23 cellular contexts compared by ENCODE assay signal in genomic region chr1:90335566-90335965, GRCh38.
A peak's percentile ranks its signal among the peaks of the same experiment; 100 is the strongest.
DNase-seq lines count a peak whose midpoint lies in the region; ATAC-seq and TF ChIP-seq lines count a peak whose summit lies in the region.
"Had no signal": no experiment of that assay in that cellular context is flagged by ENCODE, and none has a peak within 500 bp of the region (broad histone marks: within the 10 kb centered on the region; RNA-seq: fewer than 3 reads in every experiment).

No MANE protein-coding gene starts in this region.

- TF ChIP-seq CTCF in choroid plexus epithelial cell (conservative IDR thresholded peaks at IDR 0.05; ENCODE audit: low read depth, low read length), result no peak

- H3K9me3 ChIP-seq in effector memory CD4-positive, alpha-beta T cell (ENCODE audit: control insufficient read depth, low read length), result no peaks in the 10 kb centered on the region
- H3K9me3 ChIP-seq: SK-N-SH had no signal

- ATAC-seq in HG03280 (IDR thresholded peaks at IDR 0.05; ENCODE audit: unreplicated experiment), result no peak
- ATAC-seq in HG03520 (IDR thresholded peaks at IDR 0.05; ENCODE audit: unreplicated experiment), result no peak
- ATAC-seq: HCT116, HepG2, K562 had no signal

- H3K27ac ChIP-seq in effector memory CD4-positive, alpha-beta T cell (ENCODE audit: insufficient read depth, low read length, poor library complexity, severe bottlenecking), result no peak overlapping the region
- H3K27ac ChIP-seq: HL-60, RWPE1 had no signal

- H3K27me3 ChIP-seq in effector memory CD4-positive, alpha-beta T cell (replicated peaks; ENCODE audit: control insufficient read depth, insufficient read depth, low read length, poor library complexity, severe bottlenecking), result no peaks in the 10 kb centered on the region

- DNase-seq in NCI-H146 (lab: John Stamatoyannopoulos, UW) (peak; percentile 22), NCI-H748 (lab: John Stamatoyannopoulos, UW; ENCODE audit: unreplicated experiment) (peak; percentile 49), choroid plexus epithelial cell (ENCODE audit: low read depth) (peak; percentile 6), non-pigmented ciliary epithelial cell (ENCODE audit: low read depth) (peak; percentile 9)
- no peak for DNase-seq in effector memory CD4-positive, alpha-beta T cell
- DNase-seq: CD4-positive, CD25-positive, alpha-beta regulatory T cell; DMS79; MM.1S; NCI-H1048; NCI-H1417 treated with DMSO at 0.1 percent for 48 hours; NCI-H1930; NCI-H2171 treated with DMSO at 0.1 percent for 48 hours; NCI-H524 treated with DMSO at 0.1 percent for 48 hours; NK-92 treated with Interleukin-12 subunit alpha and Interleukin-12 subunit beta, amount 100 ng/mL, for 24 hours; SIG-M5; SK-N-SH had no signal

- H3K4me1 ChIP-seq in effector memory CD4-positive, alpha-beta T cell (ENCODE audit: control insufficient read depth, insufficient read depth, low read length, poor library complexity, severe bottlenecking), result no peaks in the 10 kb centered on the region

- no peak overlapping the region for H3K4me3 ChIP-seq in choroid plexus epithelial cell (ENCODE audit: low read depth, low read length)
- no peak overlapping the region for H3K4me3 ChIP-seq in effector memory CD4-positive, alpha-beta T cell (ENCODE audit: insufficient read depth, low read depth, low read length, poor library complexity, severe bottlenecking)
- H3K4me3 ChIP-seq: K562 had no signal

- H3K36me3 ChIP-seq in effector memory CD4-positive, alpha-beta T cell (ENCODE audit: control insufficient read depth, insufficient read depth, low read length), result no peaks in the 10 kb centered on the region

Comparison
In these comparisons a context has a peak if more than half of its experiments do, and no peak if none do; other contexts are left out.
1. DNase-seq: peak in NCI-H146 (single experiment), NCI-H748 (single experiment), choroid plexus epithelial cell (single experiment) and non-pigmented ciliary epithelial cell (single experiment); none in effector memory CD4-positive, alpha-beta T cell (0 of 3).